Comparison of ENCODE assay signal across 13 cellular contexts in genomic region chr19:19262190-19263057, GRCh38. TPM values are rescaled to one million over a fixed set of nuclear protein-coding genes. Genes with fewer than 3 reads are reported as not detected.
DNase-seq lines count a peak whose midpoint lies in the region; ATAC-seq and TF ChIP-seq lines count a peak whose summit lies in the region.
"Had no signal": no experiment of that assay in that cellular context is flagged by ENCODE, and none has a peak within 500 bp of the region (broad histone marks: within the 10 kb centered on the region; RNA-seq: fewer than 3 reads in every experiment).

No MANE protein-coding gene starts in this region.

- H3K36me3 ChIP-seq in BLaER1 (no peaks in the 10 kb centered on the region), GM23338 (ENCODE audit: insufficient read depth) (no peaks in the 10 kb centered on the region), mesodermal cell (ENCODE audit: control insufficient read depth, insufficient read depth, low read length) (no peaks in the 10 kb centered on the region)
- H3K36me3 ChIP-seq: BE2C had no signal

- peak overlapping the region; percentile 75 for H3K4me3 Mint-ChIP-seq in GM23338
- H3K4me3 Mint-ChIP-seq in chondrocyte (ENCODE audit: unreplicated experiment) = peak overlapping the region; percentile 54

- H3K27ac Mint-ChIP-seq in GM23338 = no peak overlapping the region
- H3K27ac Mint-ChIP-seq in chondrocyte (ENCODE audit: unreplicated experiment) = no peak overlapping the region

- H3K4me3 ChIP-seq in BLaER1 (no peak overlapping the region), GM23338 (peak overlapping the region; percentile 71), mesodermal cell (ENCODE audit: extremely low read depth, insufficient read depth, low read length, poor library complexity, severe bottlenecking) (peak overlapping the region; percentile 33)

- no peaks in the 10 kb centered on the region for H3K9me2 ChIP-seq in GM23338 (ENCODE audit: insufficient read depth)

- TF ChIP-seq CTCF in GM23338 (conservative IDR thresholded peaks at IDR 0.05; ENCODE audit: low read depth in 2 of 2) (peak; percentile 48 to 60), chondrocyte (IDR thresholded peaks at IDR 0.05) (no peak)

- H3K9me3 Mint-ChIP-seq in GM23338 (peaks cover 7% of the 10 kb centered on the region; the same call in 1 of the 3 replicates), chondrocyte (ENCODE audit: low read depth) (peaks cover 2% of the 10 kb centered on the region)

- ATAC-seq in GM23338 = peak; percentile 55
- ATAC-seq in HG02642 (IDR thresholded peaks at IDR 0.05; ENCODE audit: poor library complexity, unreplicated experiment) = no peak

- H3K27me3 ChIP-seq in BLaER1 = peaks cover 45% of the 10 kb centered on the region
- peaks cover 31% of the 10 kb centered on the region for H3K27me3 ChIP-seq in GM23338 (ENCODE audit: insufficient read depth)

- H3K4me1 ChIP-seq in BLaER1 (peaks cover 12% of the 10 kb centered on the region), GM23338 (ENCODE audit: insufficient read depth) (peaks cover 13% of the 10 kb centered on the region), mesodermal cell (ENCODE audit: control insufficient read depth, insufficient read depth, low read length, poor library complexity, severe bottlenecking) (peaks cover 7% of the 10 kb centered on the region)

- H3K4me1 Mint-ChIP-seq in GM23338 (peaks cover 21% of the 10 kb centered on the region), chondrocyte (ENCODE audit: low read depth) (peaks cover 8% of the 10 kb centered on the region)

- H4K20me1 ChIP-seq in BLaER1 (no peaks in the 10 kb centered on the region), GM23338 (replicated peaks; ENCODE audit: insufficient read depth) (no peaks in the 10 kb centered on the region; the same call in 1 of the 2 replicates)

- WGBS in mesodermal cell (ENCODE audit: insufficient coverage in 2 of 2), 2 experiments = 4 to 6% methylated on average over 25 to 30 of the region's 31 CpGs

- H3K36me3 Mint-ChIP-seq in GM23338 (ENCODE audit: low read depth) (peaks cover 17% of the 10 kb centered on the region), chondrocyte (ENCODE audit: low read depth) (no peaks in the 10 kb centered on the region)

- peak overlapping the region; percentile 90 for H2AFZ ChIP-seq in GM23338

- H3K9me3 ChIP-seq in BLaER1 = peaks cover 18% of the 10 kb centered on the region
- no peaks in the 10 kb centered on the region for H3K9me3 ChIP-seq in mesodermal cell (ENCODE audit: control insufficient read depth, low read length)

- peaks cover 32% of the 10 kb centered on the region for H3K27me3 Mint-ChIP-seq in GM23338 (ENCODE audit: insufficient read depth, low read depth, poor library complexity)
- peaks cover 22% of the 10 kb centered on the region for H3K27me3 Mint-ChIP-seq in chondrocyte (ENCODE audit: low read depth)

- H3K9ac ChIP-seq in BLaER1 = no peak overlapping the region

- H3K4me2 ChIP-seq in BLaER1 (peak overlapping the region; percentile 87; the same call in 1 of the 2 replicates), GM23338 (peak overlapping the region; percentile 89)

- H3F3A ChIP-seq in GM23338 (replicated peaks; ENCODE audit: low read depth) = peaks cover 6% of the 10 kb centered on the region; the same call in 1 of the 2 replicates

- DNase-seq in GM23338 (ENCODE audit: low spot score) (peak; percentile 82), chondrocyte (ENCODE audit: low spot score) (no peak), NCI-H146 (lab: John Stamatoyannopoulos, UW) (no peak), OCI-M1 (lab: John Stamatoyannopoulos, UW) (no peak)
- no peak for DNase-seq in stimulated activated CD4-positive, alpha-beta T cell treated with anti-CD3 and anti-CD28 coated beads, Interleukin-1b, Interleukin-23, amount 100 ng/mL, for 48 hours
- DNase-seq: stimulated activated CD4-positive, alpha-beta T cell treated with anti-CD3 and anti-CD28 coated beads, Interleukin-4, amount 100 ng/mL, for 1 hour had no signal

- H3K27ac ChIP-seq in BLaER1 (no peak overlapping the region), GM23338 (ENCODE audit: low read depth) (no peak overlapping the region), mesodermal cell (ENCODE audit: low read depth, low read length, severe bottlenecking) (no peak overlapping the region)

- no peaks in the 10 kb centered on the region for H3K79me2 ChIP-seq in GM23338 (replicated peaks; ENCODE audit: insufficient read depth)

TF ChIP-seq in GM23338, 12 proteins besides CTCF, POLR2A, EP300 and RAD21:
- TF ChIP-seq JUNB (IDR thresholded peaks at IDR 0.05; ENCODE audit: unreplicated experiment) = no peak
- TF ChIP-seq EZH2 (IDR thresholded peaks at IDR 0.05; ENCODE audit: low read depth, unreplicated experiment) = no peak
- TF ChIP-seq ZNF114 (CRISPR knock-in tag; IDR thresholded peaks at IDR 0.05) = no peak
- no peak for TF ChIP-seq REST (IDR thresholded peaks at IDR 0.05; ENCODE audit: unreplicated experiment)
- 0 out of 2 replicates have a peak, but pooled peaks have one; percentile 29 for TF ChIP-seq POLR2AphosphoS5 (IDR thresholded peaks at IDR 0.05; ENCODE audit: low read depth)
TF ChIP-seq in GM23338: peak in this region for 1.

RNA-seq across cellular contexts. Expression of gene TM6SF2, which starts 10.7 kb away (rescaled TPM):
- total RNA-seq in GM23338 (2014; rRNA removed; shearing (Covaris generic)) = 2.6 and 3.9 TPM in 2 replicates
- polyA plus RNA-seq in GM23338 (2016; fragmentation: Nextera tagmentation; extraction: Ambion mirVana) = 4.2 and 4.4 TPM in 2 replicates
- total RNA-seq in chondrocyte = 2.7 to 5.9 TPM (median 3.7 TPM) in 3 replicates
- polyA plus RNA-seq in mesodermal cell (2013, experiment 1 of 2) = 10.8 TPM
- polyA plus RNA-seq in mesodermal cell (2013, experiment 2 of 2) = 8.1 TPM
- total RNA-seq: activated CD8-positive, alpha-beta memory T cell treated with anti-CD3 and anti-CD28 coated beads for 36 hours; dermis microvascular lymphatic vessel endothelial cell; lung microvascular endothelial cell had no signal

RNA-seq across cellular contexts. Expression of gene NCAN, which starts 50.7 kb away (rescaled TPM):
- 8.0 and 9.4 TPM in 2 replicates for total RNA-seq in GM23338 (2014; rRNA removed; shearing (Covaris generic))
- 1.8 and 2.2 TPM in 2 replicates for polyA plus RNA-seq in GM23338 (2016; fragmentation: Nextera tagmentation; extraction: Ambion mirVana)
- not detected in 3 replicates for total RNA-seq in chondrocyte
- polyA plus RNA-seq in mesodermal cell (2013, experiment 1 of 2) = 1.3 TPM
- 0.81 TPM for polyA plus RNA-seq in mesodermal cell (2013, experiment 2 of 2)
- total RNA-seq: activated CD8-positive, alpha-beta memory T cell treated with anti-CD3 and anti-CD28 coated beads for 36 hours; lung microvascular endothelial cell had no signal

RNA-seq across cellular contexts. Expression of gene SUGP1, which starts 57.9 kb away (rescaled TPM):
- total RNA-seq in GM23338 (2014; rRNA removed; shearing (Covaris generic)) = 31.0 and 38.6 TPM in 2 replicates
- polyA plus RNA-seq in GM23338 (2016; fragmentation: Nextera tagmentation; extraction: Ambion mirVana) = 61.6 and 63.2 TPM in 2 replicates
- total RNA-seq in chondrocyte = 40.7 to 50.1 TPM (median 45.0 TPM) in 3 replicates
- polyA plus RNA-seq in mesodermal cell (2013, experiment 1 of 2) = 45.6 TPM
- 46.8 TPM for polyA plus RNA-seq in mesodermal cell (2013, experiment 2 of 2)

RNA-seq across cellular contexts. Expression of gene MAU2, which starts 58.2 kb away (rescaled TPM):
- 36.0 and 62.2 TPM in 2 replicates for total RNA-seq in GM23338 (2014; rRNA removed; shearing (Covaris generic))
- polyA plus RNA-seq in GM23338 (2016; fragmentation: Nextera tagmentation; extraction: Ambion mirVana) = 18.9 and 20.5 TPM in 2 replicates
- 41.7 to 54.0 TPM (median 45.4 TPM) in 3 replicates for total RNA-seq in chondrocyte
- 29.7 TPM for polyA plus RNA-seq in mesodermal cell (2013, experiment 1 of 2)
- polyA plus RNA-seq in mesodermal cell (2013, experiment 2 of 2) = 25.8 TPM

RNA-seq across cellular contexts. Expression of gene NR2C2AP, which starts 59.2 kb away (rescaled TPM):
- total RNA-seq in GM23338 (2014; rRNA removed; shearing (Covaris generic)) = 14.4 and 14.6 TPM in 2 replicates
- polyA plus RNA-seq in GM23338 (2016; fragmentation: Nextera tagmentation; extraction: Ambion mirVana) = 25.7 and 27.6 TPM in 2 replicates
- 6.4 to 13.4 TPM (median 8.3 TPM) in 3 replicates for total RNA-seq in chondrocyte
- 6.2 TPM for polyA plus RNA-seq in mesodermal cell (2013, experiment 1 of 2)
- 5.0 TPM for polyA plus RNA-seq in mesodermal cell (2013, experiment 2 of 2)
